Comparison of ENCODE assay signal across 1 cellular context in the genomic region with DNA sequence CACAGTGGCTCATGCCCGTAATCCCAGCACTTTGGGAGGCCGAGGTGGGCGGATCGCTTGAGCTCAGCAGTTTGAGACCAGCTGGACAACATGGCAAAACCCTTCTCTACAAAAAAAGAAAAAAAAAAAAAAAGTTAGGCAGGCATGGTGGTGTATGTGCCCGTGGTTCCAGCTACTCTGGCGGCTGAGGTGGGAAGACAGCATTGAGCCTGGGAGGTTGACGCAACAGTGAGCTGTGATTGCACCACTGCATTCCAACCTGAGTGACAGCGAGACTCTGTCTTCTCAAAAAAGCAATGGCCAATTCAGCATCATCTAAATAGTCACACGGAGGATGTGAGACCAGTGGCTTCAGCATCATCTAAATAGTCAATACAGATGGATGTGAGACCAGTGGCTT.
A peak's percentile ranks its signal among the peaks of the same experiment; 100 is the strongest.
TF ChIP-seq lines count a peak whose summit lies in the region.

No MANE protein-coding gene starts in this region.

TF ChIP-seq in K562, 482 proteins besides CTCF, POLR2A, EP300 and RAD21 (continued from another document):
- TF ChIP-seq, protein P1, sequence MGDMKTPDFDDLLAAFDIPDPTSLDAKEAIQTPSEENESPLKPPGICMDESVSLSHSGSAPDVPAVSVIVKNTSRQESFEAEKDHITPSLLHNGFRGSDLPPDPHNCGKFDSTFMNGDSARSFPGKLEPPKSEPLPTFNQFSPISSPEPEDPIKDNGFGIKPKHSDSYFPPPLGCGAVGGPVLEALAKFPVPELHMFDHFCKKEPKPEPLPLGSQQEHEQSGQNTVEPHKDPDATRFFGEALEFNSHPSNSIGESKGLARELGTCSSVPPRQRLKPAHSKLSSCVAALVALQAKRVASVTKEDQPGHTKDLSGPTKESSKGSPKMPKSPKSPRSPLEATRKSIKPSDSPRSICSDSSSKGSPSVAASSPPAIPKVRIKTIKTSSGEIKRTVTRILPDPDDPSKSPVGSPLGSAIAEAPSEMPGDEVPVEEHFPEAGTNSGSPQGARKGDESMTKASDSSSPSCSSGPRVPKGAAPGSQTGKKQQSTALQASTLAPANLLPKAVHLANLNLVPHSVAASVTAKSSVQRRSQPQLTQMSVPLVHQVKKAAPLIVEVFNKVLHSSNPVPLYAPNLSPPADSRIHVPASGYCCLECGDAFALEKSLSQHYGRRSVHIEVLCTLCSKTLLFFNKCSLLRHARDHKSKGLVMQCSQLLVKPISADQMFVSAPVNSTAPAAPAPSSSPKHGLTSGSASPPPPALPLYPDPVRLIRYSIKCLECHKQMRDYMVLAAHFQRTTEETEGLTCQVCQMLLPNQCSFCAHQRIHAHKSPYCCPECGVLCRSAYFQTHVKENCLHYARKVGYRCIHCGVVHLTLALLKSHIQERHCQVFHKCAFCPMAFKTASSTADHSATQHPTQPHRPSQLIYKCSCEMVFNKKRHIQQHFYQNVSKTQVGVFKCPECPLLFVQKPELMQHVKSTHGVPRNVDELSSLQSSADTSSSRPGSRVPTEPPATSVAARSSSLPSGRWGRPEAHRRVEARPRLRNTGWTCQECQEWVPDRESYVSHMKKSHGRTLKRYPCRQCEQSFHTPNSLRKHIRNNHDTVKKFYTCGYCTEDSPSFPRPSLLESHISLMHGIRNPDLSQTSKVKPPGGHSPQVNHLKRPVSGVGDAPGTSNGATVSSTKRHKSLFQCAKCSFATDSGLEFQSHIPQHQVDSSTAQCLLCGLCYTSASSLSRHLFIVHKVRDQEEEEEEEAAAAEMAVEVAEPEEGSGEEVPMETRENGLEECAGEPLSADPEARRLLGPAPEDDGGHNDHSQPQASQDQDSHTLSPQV (IDR thresholded peaks at IDR 0.05), result no peak
- TF ChIP-seq, protein P2, sequence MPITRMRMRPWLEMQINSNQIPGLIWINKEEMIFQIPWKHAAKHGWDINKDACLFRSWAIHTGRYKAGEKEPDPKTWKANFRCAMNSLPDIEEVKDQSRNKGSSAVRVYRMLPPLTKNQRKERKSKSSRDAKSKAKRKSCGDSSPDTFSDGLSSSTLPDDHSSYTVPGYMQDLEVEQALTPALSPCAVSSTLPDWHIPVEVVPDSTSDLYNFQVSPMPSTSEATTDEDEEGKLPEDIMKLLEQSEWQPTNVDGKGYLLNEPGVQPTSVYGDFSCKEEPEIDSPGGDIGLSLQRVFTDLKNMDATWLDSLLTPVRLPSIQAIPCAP (CRISPR knock-in tag; IDR thresholded peaks at IDR 0.05; ENCODE audit: borderline replicate concordance), result no peak
- TF ChIP-seq TRIM24 (IDR thresholded peaks at IDR 0.05), result peak; percentile 52 to 53; a peak in 2 of 4 replicates
- no peak for TF ChIP-seq CREBBP (IDR thresholded peaks at IDR 0.05; ENCODE audit: low read depth, low read length)
- TF ChIP-seq JUND (IDR thresholded peaks at IDR 0.05; ENCODE audit: borderline replicate concordance, low read depth, low read length), result peak; percentile 28; the same call in 1 of the 2 replicates
- TF ChIP-seq JUND (tag; IDR thresholded peaks at IDR 0.05; ENCODE audit: borderline replicate concordance, low read depth, low read length), result no peak
- TF ChIP-seq TAF1 (IDR thresholded peaks at IDR 0.05; ENCODE audit: control insufficient read depth, extremely low read depth, insufficient read depth, low read length, severe bottlenecking), result no peak
- TF ChIP-seq, protein P3, sequence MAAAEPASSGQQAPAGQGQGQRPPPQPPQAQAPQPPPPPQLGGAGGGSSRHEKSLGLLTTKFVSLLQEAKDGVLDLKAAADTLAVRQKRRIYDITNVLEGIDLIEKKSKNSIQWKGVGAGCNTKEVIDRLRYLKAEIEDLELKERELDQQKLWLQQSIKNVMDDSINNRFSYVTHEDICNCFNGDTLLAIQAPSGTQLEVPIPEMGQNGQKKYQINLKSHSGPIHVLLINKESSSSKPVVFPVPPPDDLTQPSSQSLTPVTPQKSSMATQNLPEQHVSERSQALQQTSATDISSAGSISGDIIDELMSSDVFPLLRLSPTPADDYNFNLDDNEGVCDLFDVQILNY (CRISPR knock-in tag; IDR thresholded peaks at IDR 0.05), result no peak
- TF ChIP-seq, protein P4, sequence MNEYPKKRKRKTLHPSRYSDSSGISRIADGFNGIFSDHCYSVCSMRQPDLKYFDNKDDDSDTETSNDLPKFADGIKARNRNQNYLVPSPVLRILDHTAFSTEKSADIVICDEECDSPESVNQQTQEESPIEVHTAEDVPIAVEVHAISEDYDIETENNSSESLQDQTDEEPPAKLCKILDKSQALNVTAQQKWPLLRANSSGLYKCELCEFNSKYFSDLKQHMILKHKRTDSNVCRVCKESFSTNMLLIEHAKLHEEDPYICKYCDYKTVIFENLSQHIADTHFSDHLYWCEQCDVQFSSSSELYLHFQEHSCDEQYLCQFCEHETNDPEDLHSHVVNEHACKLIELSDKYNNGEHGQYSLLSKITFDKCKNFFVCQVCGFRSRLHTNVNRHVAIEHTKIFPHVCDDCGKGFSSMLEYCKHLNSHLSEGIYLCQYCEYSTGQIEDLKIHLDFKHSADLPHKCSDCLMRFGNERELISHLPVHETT (CRISPR knock-in tag; conservative IDR thresholded peaks at IDR 0.05 in 1 of 2, IDR thresholded peaks at IDR 0.05 in 1 of 2), result no peak
- peak; percentile 40; the same call in 1 of the 2 replicates for TF ChIP-seq CTBP1 (IDR thresholded peaks at IDR 0.05; ENCODE audit: borderline replicate concordance)
- TF ChIP-seq MYC (IDR thresholded peaks at IDR 0.05; ENCODE audit: low read depth, low read length), result peak; percentile 51
- TF ChIP-seq MYC (CRISPR knock-in tag; IDR thresholded peaks at IDR 0.05; ENCODE audit: borderline replicate concordance, low read depth), result no peak
- TF ChIP-seq EP400 (IDR thresholded peaks at IDR 0.05), result peak; percentile 26; the same call in 1 of the 2 replicates
- TF ChIP-seq, protein P5, sequence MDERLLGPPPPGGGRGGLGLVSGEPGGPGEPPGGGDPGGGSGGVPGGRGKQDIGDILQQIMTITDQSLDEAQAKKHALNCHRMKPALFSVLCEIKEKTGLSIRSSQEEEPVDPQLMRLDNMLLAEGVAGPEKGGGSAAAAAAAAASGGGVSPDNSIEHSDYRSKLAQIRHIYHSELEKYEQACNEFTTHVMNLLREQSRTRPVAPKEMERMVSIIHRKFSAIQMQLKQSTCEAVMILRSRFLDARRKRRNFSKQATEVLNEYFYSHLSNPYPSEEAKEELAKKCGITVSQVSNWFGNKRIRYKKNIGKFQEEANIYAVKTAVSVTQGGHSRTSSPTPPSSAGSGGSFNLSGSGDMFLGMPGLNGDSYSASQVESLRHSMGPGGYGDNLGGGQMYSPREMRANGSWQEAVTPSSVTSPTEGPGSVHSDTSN (CRISPR knock-in tag; IDR thresholded peaks at IDR 0.05; ENCODE audit: low read depth), result peak; percentile 54; the same call in 1 of the 2 replicates
- TF ChIP-seq, protein P5 (tag; conservative IDR thresholded peaks at IDR 0.05; ENCODE audit: low read depth), result peak; percentile 45; the same call in 1 of the 2 replicates
- TF ChIP-seq ATF7 (IDR thresholded peaks at IDR 0.05), result peak; percentile 43; the same call in 1 of the 2 replicates
